ENCODE assay signal across 8 cellular contexts in genomic region chr15:40807888-40808194, GRCh38. TPM values are rescaled to one million over a fixed set of nuclear protein-coding genes. Genes with fewer than 3 reads are reported as not detected.
DNase-seq lines count a peak whose midpoint lies in the region; ATAC-seq, FAIRE-seq and TF ChIP-seq lines count a peak whose summit lies in the region.

No MANE protein-coding gene starts in this region.

- no peaks in the 10 kb centered on the region for H3K27me3 ChIP-seq in SJSA1 (replicated peaks)

- TF ChIP-seq CTCF in GM12865 (IDR thresholded peaks at IDR 0.05; ENCODE audit: insufficient read depth, low read depth, low read length, missing control alignments) (no peak), fibroblast of pulmonary artery (IDR thresholded peaks at IDR 0.05; ENCODE audit: low read length, missing control alignments) (no peak), retinal pigment epithelial cell (conservative IDR thresholded peaks at IDR 0.05; ENCODE audit: low read depth, low read length) (no peak)

- H3K4me3 ChIP-seq in GM12865 (ENCODE audit: low read depth, low read length) (peak overlapping the region; percentile 63), SJSA1 (peak overlapping the region; percentile 77), fibroblast of pulmonary artery (replicated peaks; ENCODE audit: low read depth, low read length) (peak overlapping the region; percentile 74), retinal pigment epithelial cell (ENCODE audit: low read length) (peak overlapping the region; percentile 82)

- ATAC-seq in HG03521 (IDR thresholded peaks at IDR 0.05; ENCODE audit: unreplicated experiment) = no peak

- peaks cover 10% of the 10 kb centered on the region for H3K36me3 ChIP-seq in SJSA1

- H3K27ac ChIP-seq in SJSA1 = no peak overlapping the region

- DNase-seq in GM12865 (ENCODE audit: low read depth) (no peak), SJSA1 (ENCODE audit: low read depth in 1 of 2, low spot score in 2 of 2) (no peak), fibroblast of pulmonary artery (ENCODE audit: low read depth) (no peak), retinal pigment epithelial cell (ENCODE audit: low read depth) (no peak), urothelium cell line (ENCODE audit: low spot score) (no peak), pons (ENCODE audit: low spot score) (no peak)
- DNase-seq in stimulated activated CD4-positive, alpha-beta T cell treated with anti-CD3 and anti-CD28 coated beads, Interleukin-4, amount 100 ng/mL, for 24 hours = no peak

- H3K4me1 ChIP-seq in SJSA1 (replicated peaks) = peaks cover 13% of the 10 kb centered on the region

- FAIRE-seq in urothelium cell line (lab: Jason Lieb, UNC) = no peak

- H3K9me3 ChIP-seq in SJSA1 (replicated peaks) = no peaks in the 10 kb centered on the region

RNA-seq across cellular contexts. Expression of gene DNAJC17, which starts 0.6 kb away (rescaled TPM):
- total RNA-seq in SJSA1 (2014; rRNA removed; shearing (Covaris generic)) = 51.5 and 51.7 TPM in 2 replicates

RNA-seq across cellular contexts. Expression of gene ZFYVE19, which starts 1.0 kb away (rescaled TPM):
- 33.8 and 39.2 TPM in 2 replicates for total RNA-seq in SJSA1 (2014; rRNA removed; shearing (Covaris generic))

RNA-seq across cellular contexts. Expression of gene PPP1R14D, which starts 20.7 kb away (rescaled TPM):
- not detected in 2 replicates for total RNA-seq in SJSA1 (2014; rRNA removed; shearing (Covaris generic))

RNA-seq across cellular contexts. Expression of gene SPINT1, which starts 36.0 kb away (rescaled TPM):
- total RNA-seq in SJSA1 (2014; rRNA removed; shearing (Covaris generic)) = 0.87 TPM in 1 of 2 replicates, not detected in the other

RNA-seq across cellular contexts. Expression of gene C15orf62, which starts 38.1 kb away (rescaled TPM):
- total RNA-seq in SJSA1 (2014; rRNA removed; shearing (Covaris generic)) = 0.03 TPM in 1 of 2 replicates, not detected in the other
